Comparison of ENCODE assay signal across 1 cellular context in genomic region chr20:17901971-17902370, GRCh38.
TF ChIP-seq lines count a peak whose summit lies in the region.

No MANE protein-coding gene starts in this region.

TF ChIP-seq in H1, 55 proteins besides CTCF, POLR2A, EP300 and RAD21 (continued from another document):
- TF ChIP-seq USF2 (IDR thresholded peaks at IDR 0.05; ENCODE audit: low read length) = no peak
- no peak for TF ChIP-seq CHD1 (IDR thresholded peaks at IDR 0.05; ENCODE audit: low read depth, low read length)
- TF ChIP-seq JUND (IDR thresholded peaks at IDR 0.05; ENCODE audit: low read length) = no peak
- TF ChIP-seq SIX5 (IDR thresholded peaks at IDR 0.05; ENCODE audit: low read depth, low read length) = no peak
- no peak for TF ChIP-seq CHD7 (IDR thresholded peaks at IDR 0.05; ENCODE audit: insufficient replicate concordance, low read length)
- no peak for TF ChIP-seq SIRT6 (IDR thresholded peaks at IDR 0.05; ENCODE audit: low read length)
- TF ChIP-seq EZH2 (IDR thresholded peaks at IDR 0.05; ENCODE audit: low read depth, low read length, severe bottlenecking) = no peak
- no peak for TF ChIP-seq SRF (IDR thresholded peaks at IDR 0.05; ENCODE audit: low read depth, low read length)
